In the genomic region with DNA sequence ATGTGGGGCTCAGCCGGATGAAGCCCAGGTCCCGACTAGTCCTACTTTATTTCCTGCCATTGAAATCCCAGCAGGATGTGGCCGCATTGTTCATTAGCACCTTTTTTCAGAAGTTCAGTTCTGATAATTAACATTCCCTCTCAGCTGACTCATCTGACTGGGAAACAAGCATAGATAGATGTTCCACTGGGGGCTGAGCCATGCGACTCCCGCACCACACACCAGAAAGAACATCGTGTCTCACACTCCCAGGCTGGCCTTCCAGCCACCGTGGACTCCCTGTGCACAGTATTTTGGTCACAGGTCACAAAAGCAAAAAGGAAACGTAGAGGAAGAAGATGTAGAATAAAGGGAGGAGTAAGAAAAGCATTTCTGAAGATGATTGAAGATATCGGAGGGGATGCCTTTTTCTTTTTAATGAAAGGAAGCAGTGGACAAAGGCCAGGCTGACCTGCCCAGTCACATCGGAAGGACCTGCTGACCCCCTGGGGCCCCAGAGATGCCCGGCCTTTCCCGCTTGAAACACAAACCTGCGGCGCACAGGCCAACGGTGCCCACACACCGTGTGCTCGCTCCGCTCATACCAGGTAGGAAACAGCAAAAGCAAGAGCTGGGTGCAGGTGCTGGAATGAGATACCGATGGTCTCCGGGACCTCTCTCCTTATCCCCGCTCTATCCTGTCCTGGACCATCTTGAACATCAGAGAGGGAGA, we compare ENCODE assay signal across 10 cellular contexts. TPM values are rescaled to one million over a fixed set of nuclear protein-coding genes. Genes with fewer than 3 reads are reported as not detected.
DNase-seq lines count a peak whose midpoint lies in the region; ATAC-seq and TF ChIP-seq lines count a peak whose summit lies in the region.
"Had no signal": no experiment of that assay in that cellular context is flagged by ENCODE, and none has a peak within 500 bp of the region (broad histone marks: within the 10 kb centered on the region; RNA-seq: fewer than 3 reads in every experiment).

No MANE protein-coding gene starts in this region.

- H3K36me3 ChIP-seq in brain microvascular endothelial cell (replicated peaks): peaks cover 3% of the 10 kb centered on the region
- H3K36me3 ChIP-seq in heart right ventricle: peaks cover 0 to 16% (median 0%) of the 10 kb centered on the region in 9 donors
- peaks cover 0 to 7% of the 10 kb centered on the region in 2 donors for H3K36me3 ChIP-seq in psoas muscle (ENCODE audit: insufficient read depth in 1 of 2, low read depth in 1 of 2)

- H3K4me1 ChIP-seq in heart right ventricle (peaks cover 15 to 70% (median 59%) of the 10 kb centered on the region in 9 donors), psoas muscle (peaks cover 70% of the 10 kb centered on the region)

- intact Hi-C loops in heart right ventricle (cut with DNase I): no loop called here
- intact Hi-C loops in psoas muscle (cut with DNase I): loop anchor here in 1 of 2 donors (5.0 kb wide), 1 partner anchor 58 kb away; no protein-coding TSS in a partner anchor

- 64 to 69% methylated on average over 21 of the region's 21 CpGs for WGBS in heart right ventricle, 2 donors
- 67 to 77% (median 71%) methylated on average over 21 of the region's 21 CpGs for WGBS in psoas muscle, 3 donors

- H3K27me3 ChIP-seq in brain microvascular endothelial cell (replicated peaks) (no peaks in the 10 kb centered on the region), heart right ventricle (no peaks in the 10 kb centered on the region), psoas muscle (ENCODE audit: insufficient read depth in 3 of 3, low read length in 2 of 3) (no peaks in the 10 kb centered on the region)

- H3K9me3 ChIP-seq in heart right ventricle: no peaks in the 10 kb centered on the region
- no peaks in the 10 kb centered on the region for H3K9me3 ChIP-seq in psoas muscle

- peak; percentile 45 to 94 (median 80) for ATAC-seq in heart right ventricle
- ATAC-seq in psoas muscle: peak in 3 of 4 donors; percentile 66 to 79 (median 73)
- ATAC-seq in HG02970 (IDR thresholded peaks at IDR 0.05; ENCODE audit: low FRiP score, unreplicated experiment): no peak

- TF ChIP-seq CTCF in brain microvascular endothelial cell (IDR thresholded peaks at IDR 0.05; ENCODE audit: low read depth, low read length, missing control alignments) (no peak), heart right ventricle (IDR thresholded peaks at IDR 0.05) (no peak), psoas muscle (IDR thresholded peaks at IDR 0.05) (no peak)

- H3K4me3 ChIP-seq in brain microvascular endothelial cell (ENCODE audit: low read depth, low read length) (no peak overlapping the region), heart right ventricle (peak overlapping the region in 1 of 10 donors; percentile 8), psoas muscle (peak overlapping the region; percentile 15)

- in situ Hi-C loops in brain microvascular endothelial cell (cut with HindIII; ENCODE audit: low pct_ligation_motif_present, low sequenced_read_pairs) (no loop called here), ACHN (cut with HindIII; ENCODE audit: low pct_ligation_motif_present, low pct_unique_long_range_greater_than_20kb, low sequenced_read_pairs) (no loop called here)

- DNase-seq in AG20443 (ENCODE audit: low spot score): peak; percentile 42
- peak; percentile 27 for DNase-seq in brain microvascular endothelial cell
- DNase-seq in heart right ventricle: no peak
- DNase-seq in psoas muscle: peak in 1 of 2 donors; percentile 73
- DNase-seq in activated naive CD4-positive, alpha-beta T cell treated with Interleukin-2 at 50 U/mL for 16 hours: no peak
- no peak for DNase-seq in stimulated activated CD4-positive, alpha-beta T cell treated with anti-CD3 and anti-CD28 coated beads, Interleukin-2, amount 100 ng/mL, for 48 hours
- DNase-seq in ACHN: no peak
- DNase-seq: foreskin melanocyte, NCI-H446 treated with DMSO at 0.1 percent for 48 hours had no signal

- H3K27ac ChIP-seq in brain microvascular endothelial cell (no peak overlapping the region), heart right ventricle (peak overlapping the region; percentile 52 to 84 (median 70)), psoas muscle (peak overlapping the region; percentile 54)

RNA-seq across cellular contexts. Expression of gene RPS6KA2, which starts 11.8 kb away (rescaled TPM):
- total RNA-seq in heart right ventricle (10 to 100 TPM; 47.7 to 91.4 (median 76.0) TPM), psoas muscle (10 to 100 TPM; 14.2 to 40.4 (median 28.4) TPM)
- polyA plus RNA-seq in heart right ventricle (10 to 100 TPM; 20.3 to 65.2 TPM), psoas muscle (10 to 100 TPM in 1 of 3 donors, 1 to 10 TPM in 2; 7.8 to 26.7 (median 8.0) TPM)

RNA-seq across cellular contexts. Expression of gene RAMACL, which starts 28.7 kb away (rescaled TPM):
- 1 to 10 TPM in 4 of 10 donors, under 1 TPM in 6; 0.25 to 2.4 (median 0.74) TPM for total RNA-seq in heart right ventricle
- polyA plus RNA-seq in heart right ventricle: under 1 TPM; 0.20 to 0.29 TPM
- total RNA-seq in psoas muscle: 1 to 10 TPM in 1 of 4 donors, under 1 TPM in 3; 0.17 to 1.3 (median 0.72) TPM
- polyA plus RNA-seq in psoas muscle: under 1 TPM; 0.25 to 0.48 (median 0.38) TPM

Comparison
In these comparisons a context has a peak if more than half of its experiments do, and no peak if none do; other contexts are left out.
1. DNase-seq: peak in AG20443 (single experiment) and brain microvascular endothelial cell (single experiment); none in heart right ventricle (0 of 2), activated naive CD4-positive, alpha-beta T cell treated with Interleukin-2 at 50 U/mL for 16 hours (single experiment), stimulated activated CD4-positive, alpha-beta T cell treated with anti-CD3 and anti-CD28 coated beads, Interleukin-2, amount 100 ng/mL, for 48 hours (0 of 2) and ACHN (single experiment).